In genomic region chr1:241734533-241734932, GRCh38 we compare ENCODE assay signal across 1 cellular context.
A peak's percentile ranks its signal among the peaks of the same experiment; 100 is the strongest.
TF ChIP-seq lines count a peak whose summit lies in the region.

No MANE protein-coding gene starts in this region.

TF ChIP-seq in K562, 482 proteins besides CTCF, POLR2A, EP300 and RAD21 (continued from another document):
- TF ChIP-seq RREB1 (CRISPR knock-in tag; IDR thresholded peaks at IDR 0.05) (no peak), LARP7 (IDR thresholded peaks at IDR 0.05) (no peak), ZNF316 (IDR thresholded peaks at IDR 0.05) (peak; percentile 35), JUND (IDR thresholded peaks at IDR 0.05; ENCODE audit: borderline replicate concordance, low read depth, low read length) (no peak), JUND (tag; IDR thresholded peaks at IDR 0.05; ENCODE audit: borderline replicate concordance, low read depth, low read length) (0 out of 3 replicates have a peak, but pooled peaks have one; percentile 21), POLR2H (tag; IDR thresholded peaks at IDR 0.05; ENCODE audit: low read depth) (0 out of 2 replicates have a peak, but pooled peaks have one; percentile 3)
TF ChIP-seq in K562: peak in this region for 5.
